Comparison of ENCODE assay signal across 17 cellular contexts in genomic region chr12:14665354-14666348, GRCh38. TPM values are rescaled to one million over a fixed set of nuclear protein-coding genes. Genes with fewer than 3 reads are reported as not detected.
DNase-seq lines count a peak whose midpoint lies in the region; ATAC-seq and TF ChIP-seq lines count a peak whose summit lies in the region.
"Had no signal": no experiment of that assay in that cellular context is flagged by ENCODE, and none has a peak within 500 bp of the region (broad histone marks: within the 10 kb centered on the region; RNA-seq: fewer than 3 reads in every experiment).

No MANE protein-coding gene starts in this region.

- BruUV-seq in mammary epithelial cell (replicated peaks; lab: Mats Ljungman, UMichigan) (no TSS peak), MCF 10A (replicated peaks; lab: Mats Ljungman, UMichigan) (no TSS peak)

- H3K4me2 ChIP-seq in mammary epithelial cell (ENCODE audit: insufficient read depth, low read depth, low read length) (no peak overlapping the region), fibroblast of lung (ENCODE audit: extremely low read depth, insufficient read depth, low read length) (no peak overlapping the region)
- H3K4me2 ChIP-seq: A549 had no signal

- WGBS in mammary epithelial cell (ENCODE audit: low coverage, missing lambda C conversion rate): 86% methylated on average over 19 of the region's 23 CpGs

- intact Hi-C loops in mammary epithelial cell (cut with micrococcal nuclease) (loop anchor here (2.0 kb wide), 1 partner anchor 151 kb away; no protein-coding TSS in a partner anchor), MCF 10A (cut with micrococcal nuclease) (no loop called here)

- no peak overlapping the region for H3K27ac ChIP-seq in mammary epithelial cell (ENCODE audit: insufficient read depth, low read depth, low read length)
- H3K27ac ChIP-seq in fibroblast of lung (ENCODE audit: insufficient read depth, low read length): no peak overlapping the region
- H3K27ac ChIP-seq: A549, upper lobe of left lung had no signal

- peaks cover 5% of the 10 kb centered on the region for H3K36me3 Mint-ChIP-seq in MCF 10A (ENCODE audit: insufficient read depth, unreplicated experiment)

- H3K27me3 Mint-ChIP-seq in MCF 10A (ENCODE audit: insufficient read depth, unreplicated experiment): no peaks in the 10 kb centered on the region

- in situ Hi-C loops in mammary epithelial cell (cut with MboI; ENCODE audit: low sequenced_read_pairs in 2 of 2): loop anchor here in 1 of 2 donors (25.0 kb wide), 1 partner anchor 428 kb away; no protein-coding TSS in a partner anchor

- no peaks in the 10 kb centered on the region for H4K20me1 ChIP-seq in mammary epithelial cell (ENCODE audit: insufficient read depth, low read length)
- H4K20me1 ChIP-seq in fibroblast of lung (ENCODE audit: control insufficient read depth, extremely low read depth, insufficient read depth, low read length): no peaks in the 10 kb centered on the region

- no peaks in the 10 kb centered on the region for H3K4me1 ChIP-seq in mammary epithelial cell (ENCODE audit: insufficient read depth, low read length)
- H3K4me1 ChIP-seq in fibroblast of lung (ENCODE audit: control insufficient read depth, extremely low read depth, insufficient read depth, low read length): no peaks in the 10 kb centered on the region
- H3K4me1 ChIP-seq: A549, upper lobe of left lung had no signal

- ATAC-seq in HG03139 (IDR thresholded peaks at IDR 0.05; ENCODE audit: unreplicated experiment): no peak
- ATAC-seq: A549 had no signal

- H2AFZ ChIP-seq in mammary epithelial cell (ENCODE audit: low read depth, low read length) (peak overlapping the region; percentile 63), fibroblast of lung (ENCODE audit: low read length) (peak overlapping the region; percentile 30)

- peaks cover 5% of the 10 kb centered on the region for H3K4me1 Mint-ChIP-seq in MCF 10A (ENCODE audit: insufficient read depth, unreplicated experiment)

- H3K27ac Mint-ChIP-seq in MCF 10A (ENCODE audit: low read depth, unreplicated experiment): no peak overlapping the region
- H3K27ac Mint-ChIP-seq: activated CD4-positive, alpha-beta memory T cell treated with anti-CD3 and anti-CD28 coated beads, Interleukin-2, amount 10 ng/mL, durations not matched to agents 7 days and 5 days had no signal

- H3K4me3 Mint-ChIP-seq in MCF 10A (ENCODE audit: unreplicated experiment): no peak overlapping the region
- H3K4me3 Mint-ChIP-seq: activated CD4-positive, alpha-beta memory T cell treated with anti-CD3 and anti-CD28 coated beads, Interleukin-2, amount 10 ng/mL, durations not matched to agents 7 days and 5 days had no signal

- POLR2A ChIA-PET in MCF 10A (lab: Yijun Ruan, JAX): no interaction called here

- TF ChIP-seq CTCF in mammary epithelial cell (conservative IDR thresholded peaks at IDR 0.05 in 1 of 2, IDR thresholded peaks at IDR 0.05 in 1 of 2; ENCODE audit: extremely low read depth in 1 of 2, insufficient read depth in 1 of 2, low read depth in 1 of 2, low read length in 2 of 2): no peak
- TF ChIP-seq CTCF in MCF 10A (IDR thresholded peaks at IDR 0.05; ENCODE audit: unreplicated experiment): no peak
- TF ChIP-seq CTCF in fibroblast of lung (conservative IDR thresholded peaks at IDR 0.05 in 1 of 2, IDR thresholded peaks at IDR 0.05 in 1 of 2; ENCODE audit: low read depth in 1 of 2, low read length in 2 of 2): no peak

- DNase-seq in mammary epithelial cell: no peak
- no peak for DNase-seq in MCF 10A (ENCODE audit: unreplicated experiment)
- DNase-seq in NCI-H510A (lab: John Stamatoyannopoulos, UW): peak; percentile 89
- no peak for DNase-seq in fibroblast of lung (ENCODE audit: low read depth in 2 of 2)
- DNase-seq in stimulated activated CD4-positive, alpha-beta T cell treated with anti-CD3 and anti-CD28 coated beads, Interleukin-2, amount 100 ng/mL, for 24 hours: no peak
- DNase-seq in COLO829 (ENCODE audit: low spot score): no peak
- no peak for DNase-seq in stimulated activated CD4-positive, alpha-beta T cell treated with anti-CD3 and anti-CD28 coated beads, Interleukin-4, amount 100 ng/mL, for 24 hours
- DNase-seq: activated CD4-positive, alpha-beta memory T cell treated with anti-CD3 and anti-CD28 coated beads, Interleukin-2, amount 10 ng/mL, durations not matched to agents 7 days and 5 days; activated naive CD4-positive, alpha-beta T cell; DMS79; NCI-H2171; occipital lobe had no signal

- H3K27me3 ChIP-seq in mammary epithelial cell (ENCODE audit: insufficient read depth, low read length) (peaks cover 1% of the 10 kb centered on the region), fibroblast of lung (ENCODE audit: control insufficient read depth, insufficient read depth, low read length) (no peaks in the 10 kb centered on the region)
- H3K27me3 ChIP-seq: upper lobe of left lung had no signal

- H3K9me3 Mint-ChIP-seq in MCF 10A (ENCODE audit: unreplicated experiment): no peaks in the 10 kb centered on the region
- H3K9me3 Mint-ChIP-seq: activated CD4-positive, alpha-beta memory T cell treated with anti-CD3 and anti-CD28 coated beads, Interleukin-2, amount 10 ng/mL, durations not matched to agents 7 days and 5 days had no signal

- dilution Hi-C loops in mammary epithelial cell (cut with HindIII; ENCODE audit: low sequenced_read_pairs): no loop called here

- CTCF ChIA-PET in mammary epithelial cell (lab: Charles Lee; ENCODE audit: low non-redundant PET): no interaction called here
- CTCF ChIA-PET in MCF 10A (lab: Yijun Ruan, JAX): interaction anchor here (0.6 to 8.2 kb wide), 20 partner anchors 8 to 1315 kb away, joined by 3 to 63 read pairs (median 4); a partner anchor contains a TSS

- H3K9me3 ChIP-seq in mammary epithelial cell (replicated peaks; ENCODE audit: insufficient read depth, low read length): no peaks in the 10 kb centered on the region
- no peaks in the 10 kb centered on the region for H3K9me3 ChIP-seq in fibroblast of lung (ENCODE audit: control insufficient read depth, insufficient read depth, low read depth, low read length)
- H3K9me3 ChIP-seq: A549, upper lobe of left lung had no signal

- H3K4me3 ChIP-seq in mammary epithelial cell (replicated peaks in 1 of 3; ENCODE audit: insufficient read depth in 1 of 3, low read depth in 2 of 3, low read length in 3 of 3) (no peak overlapping the region), fibroblast of lung (replicated peaks in 1 of 4; ENCODE audit: control extremely low read depth in 1 of 4, insufficient read depth in 1 of 4, low read depth in 3 of 4, low read length in 4 of 4) (no peak overlapping the region)
- H3K4me3 ChIP-seq: A549, lung, upper lobe of left lung had no signal

- H3K36me3 ChIP-seq in mammary epithelial cell (ENCODE audit: insufficient read depth, low read length): no peaks in the 10 kb centered on the region
- H3K36me3 ChIP-seq in fibroblast of lung (ENCODE audit: control insufficient read depth, insufficient read depth, low read length): no peaks in the 10 kb centered on the region
- H3K36me3 ChIP-seq: upper lobe of left lung had no signal

- H3K9ac ChIP-seq in mammary epithelial cell (ENCODE audit: insufficient read depth, low read length) (no peak overlapping the region), fibroblast of lung (ENCODE audit: insufficient read depth, low read length) (no peak overlapping the region)

- H3K79me2 ChIP-seq in mammary epithelial cell (ENCODE audit: insufficient read depth, low read length) (no peaks in the 10 kb centered on the region), fibroblast of lung (ENCODE audit: control insufficient read depth, insufficient read depth, low read length) (no peaks in the 10 kb centered on the region)

RNA-seq across cellular contexts. Expression of gene GUCY2C, which starts 30.7 kb away (rescaled TPM):
- total RNA-seq in mammary epithelial cell: not detected
- polyA plus RNA-seq in mammary epithelial cell: not detected
- not detected for polyA minus RNA-seq in mammary epithelial cell
- total RNA-seq in MCF 10A (2022): not detected in 2 replicates
- not detected in 2 replicates for total RNA-seq in fibroblast of lung
- 0.02 TPM in 1 of 2 replicates, not detected in the other for polyA plus RNA-seq in fibroblast of lung
- not detected in 2 replicates for polyA plus RNA-seq in fibroblast of lung (2012)
- not detected in 2 replicates for polyA minus RNA-seq in fibroblast of lung (ENCODE audit: low replicate concordance)
- total RNA-seq: activated CD4-positive, alpha-beta memory T cell treated with anti-CD3 and anti-CD28 coated beads, Interleukin-2, amount 10 ng/mL, durations not matched to agents 7 days and 5 days; lung; T-helper 2 cell treated with Interferon-gamma antibody and Interleukin-4, amounts not matched to agents 100 ng/mL and 5 ng/mL, for 36 hours had no signal
